9 cellular contexts compared by ENCODE assay signal in the genomic region with DNA sequence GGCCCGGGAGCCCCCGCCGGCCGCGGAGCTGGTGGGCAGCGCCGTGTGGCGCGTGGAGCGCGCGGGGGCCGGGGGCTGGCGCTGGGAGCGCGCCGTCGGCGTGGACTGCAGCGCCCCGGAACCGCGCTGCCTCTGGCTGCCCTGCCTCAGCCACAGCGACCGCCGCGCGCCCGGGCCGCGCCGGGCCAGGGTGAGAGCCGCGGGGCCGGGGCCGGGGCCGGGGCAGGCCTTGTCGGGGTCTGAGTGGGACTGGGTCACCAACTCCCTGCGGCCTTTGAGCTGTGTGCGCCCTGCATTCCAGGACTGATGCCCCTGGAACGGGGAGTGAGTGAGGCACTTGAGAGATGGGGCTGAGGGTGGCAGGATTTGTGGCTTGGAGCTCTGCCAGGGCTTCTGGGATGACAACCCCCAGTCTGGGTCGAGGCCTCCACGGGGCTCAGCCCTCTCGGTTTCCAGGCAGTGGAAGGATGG. TPM values are rescaled to one million over a fixed set of nuclear protein-coding genes. Genes with fewer than 3 reads are reported as not detected.
A peak's percentile ranks its signal among the peaks of the same experiment; 100 is the strongest.
DNase-seq lines count a peak whose midpoint lies in the region; ATAC-seq and TF ChIP-seq lines count a peak whose summit lies in the region.
"Had no signal": no experiment of that assay in that cellular context is flagged by ENCODE, and none has a peak within 500 bp of the region (broad histone marks: within the 10 kb centered on the region; RNA-seq: fewer than 3 reads in every experiment).

No MANE protein-coding gene starts in this region.

- H3K4me1 Mint-ChIP-seq in Calu3 (ENCODE audit: low read depth, unreplicated experiment) (peaks cover 66% of the 10 kb centered on the region), endothelial cell (ENCODE audit: unreplicated experiment) (peaks cover 61% of the 10 kb centered on the region), neural crest cell (peaks cover 68% of the 10 kb centered on the region)

- H3K27me3 Mint-ChIP-seq in Calu3 (ENCODE audit: unreplicated experiment) (peaks cover 35% of the 10 kb centered on the region), endothelial cell (ENCODE audit: unreplicated experiment) (peaks cover 32% of the 10 kb centered on the region), neural crest cell (ENCODE audit: low read depth) (peaks cover 36% of the 10 kb centered on the region)

- H3K4me3 Mint-ChIP-seq in Calu3 (ENCODE audit: low read depth, unreplicated experiment) (peak overlapping the region; percentile 85), endothelial cell (ENCODE audit: unreplicated experiment) (peak overlapping the region; percentile 87), neural crest cell (peak overlapping the region; percentile 80)

- TF ChIP-seq CTCF in Calu3 (IDR thresholded peaks at IDR 0.05; ENCODE audit: unreplicated experiment) (no peak), endothelial cell (IDR thresholded peaks at IDR 0.05; ENCODE audit: unreplicated experiment) (no peak), neural crest cell (conservative IDR thresholded peaks at IDR 0.05) (no peak)

- H3K27ac Mint-ChIP-seq in Calu3 (ENCODE audit: unreplicated experiment) (peak overlapping the region; percentile 53), endothelial cell (ENCODE audit: unreplicated experiment) (no peak overlapping the region), neural crest cell (ENCODE audit: unreplicated experiment) (no peak overlapping the region)

- ATAC-seq in HG03432 (IDR thresholded peaks at IDR 0.05; ENCODE audit: unreplicated experiment), result no peak
- ATAC-seq in GM19035 (IDR thresholded peaks at IDR 0.05; ENCODE audit: unreplicated experiment), result no peak
- no peak for ATAC-seq in HG03460 (IDR thresholded peaks at IDR 0.05; ENCODE audit: unreplicated experiment)

- H3K36me3 Mint-ChIP-seq in Calu3 (ENCODE audit: insufficient read depth, unreplicated experiment), result peaks cover 56% of the 10 kb centered on the region
- peaks cover 17% of the 10 kb centered on the region for H3K36me3 Mint-ChIP-seq in endothelial cell (ENCODE audit: low read depth, unreplicated experiment)
- H3K36me3 Mint-ChIP-seq in neural crest cell (ENCODE audit: low read depth), result no peaks in the 10 kb centered on the region

- no TSS peak for BruUV-seq in Calu3 (replicated peaks; lab: Mats Ljungman, UMichigan)

- CTCF ChIA-PET in Calu3 (lab: Charles Lee), result interaction anchor here (0.7 to 2.3 kb wide), 5 partner anchors 11 to 213 kb away, joined by 3 to 9 read pairs (median 4); partner anchors contain the start of gene SOCS7

- H3K9me3 Mint-ChIP-seq in Calu3 (ENCODE audit: low read depth, unreplicated experiment) (no peaks in the 10 kb centered on the region), endothelial cell (ENCODE audit: unreplicated experiment) (no peaks in the 10 kb centered on the region), neural crest cell (no peaks in the 10 kb centered on the region)
- H3K9me3 Mint-ChIP-seq: stimulated activated naive B cell treated with anti-CD40 and anti-IgM and Interleukin-4, amounts not matched to agents 10 μg/mL and 1 μg/mL and 100 μg/mL, for 72 hours had no signal

- peak; percentile 79 for DNase-seq in Calu3
- DNase-seq in NCI-H226, result peak; percentile 65
- no peak for DNase-seq in endothelial cell (ENCODE audit: low spot score)
- no peak for DNase-seq in neural crest cell (ENCODE audit: low read depth, low spot score)
- DNase-seq in RKO (ENCODE audit: low spot score), result no peak
- DNase-seq: stimulated activated naive B cell treated with anti-CD40 and anti-IgM and Interleukin-4, amounts not matched to agents 10 μg/mL and 1 μg/mL and 100 μg/mL, for 72 hours had no signal

- intact Hi-C loops in Calu3 (cut with micrococcal nuclease; ENCODE audit: unreplicated experiment), result no loop called here

RNA-seq across cellular contexts. Expression of gene ARHGAP23, which starts 25.7 kb away (rescaled TPM):
- total RNA-seq in Calu3 (2022) (140 and 304 TPM in 2 replicates), endothelial cell (ENCODE audit: unreplicated experiment) (70.5 TPM), neural crest cell (25.7 and 30.0 TPM in 2 replicates)

Comparison
In these comparisons a context has a peak if more than half of its experiments do, and no peak if none do; other contexts are left out.
1. DNase-seq: peak in Calu3 (single experiment) and NCI-H226 (single experiment); none in endothelial cell (single experiment), neural crest cell (single experiment) and RKO (single experiment).
2. Peak in every context shown above with its lines, with median percentiles within 50 percentile points of each other: H3K4me3 Mint-ChIP-seq.